Comparison of ENCODE assay signal across 7 cellular contexts in the genomic region with DNA sequence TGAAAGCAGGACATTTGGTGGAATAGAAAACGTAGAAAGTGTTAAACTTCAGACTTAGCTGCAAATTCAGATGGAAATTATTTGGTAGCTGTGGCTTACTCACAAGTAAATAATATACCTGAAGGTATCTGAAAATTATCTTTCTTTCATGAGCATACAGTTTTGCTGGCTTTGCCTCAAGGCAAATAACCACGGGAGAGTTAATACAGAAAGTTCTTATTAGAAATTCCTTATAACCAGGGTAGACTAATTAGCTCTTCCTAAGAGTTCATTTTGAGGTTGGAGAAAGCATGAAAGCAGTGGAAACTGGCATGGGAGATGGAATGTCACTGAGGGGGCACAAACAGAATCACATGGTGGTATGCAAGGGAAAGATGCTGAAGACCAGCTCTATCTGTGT.
"Had no signal": no experiment of that assay in that cellular context is flagged by ENCODE, and none has a peak within 500 bp of the region (broad histone marks: within the 10 kb centered on the region; RNA-seq: fewer than 3 reads in every experiment).

No MANE protein-coding gene starts in this region.

- H3K9me3 ChIP-seq: HAP-1 had no signal

- DNase-seq: GOT3, H7, IMR-90, KG1 had no signal

- ATAC-seq: HCT116, K562 had no signal

- H3K36me3 ChIP-seq: HAP-1 had no signal

- H3K4me3 ChIP-seq: HAP-1, K562 had no signal

- H3K4me1 ChIP-seq: HAP-1 had no signal
